ENCODE assay signal across 18 cellular contexts in genomic region chr13:49711218-49711863, GRCh38. TPM values are rescaled to one million over a fixed set of nuclear protein-coding genes. Genes with fewer than 3 reads are reported as not detected.
DNase-seq lines count a peak whose midpoint lies in the region; ATAC-seq and TF ChIP-seq lines count a peak whose summit lies in the region.
"Had no signal": no experiment of that assay in that cellular context is flagged by ENCODE, and none has a peak within 500 bp of the region (broad histone marks: within the 10 kb centered on the region; RNA-seq: fewer than 3 reads in every experiment).

No MANE protein-coding gene starts in this region.

- peaks cover 15% of the 10 kb centered on the region for H3K36me3 Mint-ChIP-seq in natural killer cell treated with Interleukin-12 subunit alpha and Interleukin-12 subunit beta and Interleukin-15 and Interleukin-18, amount 100 ng/mL, for 72 hours

- H3K4me3 ChIP-seq in cardiac muscle cell = no peak overlapping the region
- H3K4me3 ChIP-seq: ovary, SJSA1, vagina had no signal

- H3K4me1 ChIP-seq in cardiac muscle cell (ENCODE audit: low read depth) = no peaks in the 10 kb centered on the region
- H3K4me1 ChIP-seq: SJSA1, vagina had no signal

- peak overlapping the region; percentile 61 for H3K27ac ChIP-seq in cardiac muscle cell
- H3K27ac ChIP-seq: ovary, SJSA1, vagina, VCaP had no signal

- H3K9me3 ChIP-seq in cardiac muscle cell (ENCODE audit: low read depth) = no peaks in the 10 kb centered on the region
- H3K9me3 ChIP-seq: ovary had no signal

- peak in 1 of 2 donors; percentile 79 for DNase-seq in cardiac muscle cell (ENCODE audit: low read depth in 1 of 2, low spot score in 1 of 2)
- DNase-seq in cardiac septum (ENCODE audit: low spot score) = no peak
- DNase-seq in amniotic epithelial cell (ENCODE audit: low read depth) = peak; percentile 94
- DNase-seq in hepatic stellate cell (ENCODE audit: low spot score) = peak; percentile 40
- DNase-seq in cerebellar nuclear complex (lab: John Stamatoyannopoulos, UW) = no peak
- DNase-seq in natural killer cell treated with Interleukin-12 subunit alpha and Interleukin-12 subunit beta and Interleukin-15 and Interleukin-18, amount 100 ng/mL, for 72 hours (ENCODE audit: low spot score) = no peak
- DNase-seq in NCI-H2196 treated with DMSO at 0.1 percent for 48 hours (lab: John Stamatoyannopoulos, UW; ENCODE audit: unreplicated experiment) = no peak
- DNase-seq: activated CD8-positive, alpha-beta memory T cell treated with anti-CD3 and anti-CD28 coated beads, Interleukin-2, amount 50 U/mL, for 48 hours; anterior cingulate cortex; DMS53; H7; NCI-H1417; NCI-H526; ovary had no signal

- no peak for TF ChIP-seq POLR2A in GM18505 (IDR thresholded peaks at IDR 0.05; ENCODE audit: borderline replicate concordance, extremely low read depth, insufficient read depth, insufficient read length)

- no peaks in the 10 kb centered on the region for H3K9me3 Mint-ChIP-seq in natural killer cell treated with Interleukin-12 subunit alpha and Interleukin-12 subunit beta and Interleukin-15 and Interleukin-18, amount 100 ng/mL, for 72 hours

- no peak for TF ChIP-seq CTCF in cardiac muscle cell (IDR thresholded peaks at IDR 0.05; ENCODE audit: low read depth, low read length)

- no peak overlapping the region for H3K4me3 Mint-ChIP-seq in natural killer cell treated with Interleukin-12 subunit alpha and Interleukin-12 subunit beta and Interleukin-15 and Interleukin-18, amount 100 ng/mL, for 72 hours

- intact Hi-C loops in cardiac septum (cut with DNase I) = no loop called here

- no peaks in the 10 kb centered on the region for H3K27me3 Mint-ChIP-seq in natural killer cell treated with Interleukin-12 subunit alpha and Interleukin-12 subunit beta and Interleukin-15 and Interleukin-18, amount 100 ng/mL, for 72 hours

- H3K4me1 Mint-ChIP-seq in natural killer cell treated with Interleukin-12 subunit alpha and Interleukin-12 subunit beta and Interleukin-15 and Interleukin-18, amount 100 ng/mL, for 72 hours (ENCODE audit: low read depth in 2 of 2) = no peaks in the 10 kb centered on the region

- ATAC-seq in natural killer cell treated with Interleukin-12 subunit alpha and Interleukin-12 subunit beta and Interleukin-15 and Interleukin-18, amount 100 ng/mL, for 72 hours = no peak
- ATAC-seq in GM18505 (IDR thresholded peaks at IDR 0.05; ENCODE audit: unreplicated experiment) = no peak

- H3K27ac Mint-ChIP-seq in natural killer cell treated with Interleukin-12 subunit alpha and Interleukin-12 subunit beta and Interleukin-15 and Interleukin-18, amount 100 ng/mL, for 72 hours = no peak overlapping the region

- peaks cover 20% of the 10 kb centered on the region for H3K36me3 ChIP-seq in cardiac muscle cell
- H3K36me3 ChIP-seq: ovary had no signal

- no peaks in the 10 kb centered on the region for H3K27me3 ChIP-seq in cardiac muscle cell
- H3K27me3 ChIP-seq: ovary, SJSA1, vagina had no signal

RNA-seq across cellular contexts. Expression of gene EBPL, which starts 20.1 kb away (rescaled TPM):
- total RNA-seq in cardiac muscle cell = 79.8 and 104 TPM in 2 replicates
- 75.1 and 105 TPM in 2 replicates for polyA plus RNA-seq in cardiac muscle cell
- 6.7 TPM for total RNA-seq in cardiac septum
- total RNA-seq in natural killer cell treated with Interleukin-12 subunit alpha and Interleukin-12 subunit beta and Interleukin-15 and Interleukin-18, amount 100 ng/mL, for 72 hours = 10 to 100 TPM; 20.1 to 39.0 TPM

Comparison
In these comparisons a context has a peak if more than half of its experiments do, and no peak if none do; other contexts are left out.
1. DNase-seq: peak in amniotic epithelial cell (single experiment) and hepatic stellate cell (single experiment); none in cardiac septum (single experiment), cerebellar nuclear complex (0 of 2), natural killer cell treated with Interleukin-12 subunit alpha and Interleukin-12 subunit beta and Interleukin-15 and Interleukin-18, amount 100 ng/mL, for 72 hours (single experiment) and NCI-H2196 treated with DMSO at 0.1 percent for 48 hours (single experiment).